ENCODE assay signal across 12 cellular contexts in genomic region chr2:36568533-36569246, GRCh38. TPM values are rescaled to one million over a fixed set of nuclear protein-coding genes. Genes with fewer than 3 reads are reported as not detected.
A peak's percentile ranks its signal among the peaks of the same experiment; 100 is the strongest.
DNase-seq lines count a peak whose midpoint lies in the region; ATAC-seq and TF ChIP-seq lines count a peak whose summit lies in the region.
"Had no signal": no experiment of that assay in that cellular context is flagged by ENCODE, and none has a peak within 500 bp of the region (broad histone marks: within the 10 kb centered on the region; RNA-seq: fewer than 3 reads in every experiment).

No MANE protein-coding gene starts in this region.

- peaks cover 4% of the 10 kb centered on the region for H3K27me3 Mint-ChIP-seq in endothelial cell (ENCODE audit: unreplicated experiment)

- no peaks in the 10 kb centered on the region for H3K9me3 ChIP-seq in SJCRH30 (replicated peaks)

- H3K4me3 ChIP-seq in SJCRH30 = no peak overlapping the region

- no peak for TF ChIP-seq CTCF in endothelial cell (IDR thresholded peaks at IDR 0.05; ENCODE audit: unreplicated experiment)

- H3K36me3 ChIP-seq in SJCRH30 = peaks cover 5% of the 10 kb centered on the region

- no peak overlapping the region for H3K4me3 Mint-ChIP-seq in endothelial cell (ENCODE audit: unreplicated experiment)
- H3K4me3 Mint-ChIP-seq: neural crest cell had no signal

- intact Hi-C loops in Right ventricle myocardium superior (cut with DNase I) = no loop called here

- ATAC-seq in GM19328 (IDR thresholded peaks at IDR 0.05; ENCODE audit: unreplicated experiment) = no peak
- ATAC-seq in Right ventricle myocardium superior (ENCODE audit: poor library complexity) = no peak

- no peak overlapping the region for H3K27ac ChIP-seq in SJCRH30
- H3K27ac ChIP-seq: C4-2B had no signal

- H3K27ac Mint-ChIP-seq in endothelial cell (ENCODE audit: unreplicated experiment) = peak overlapping the region; percentile 9

- DNase-seq in AG20443 (ENCODE audit: low spot score) = peak; percentile 13
- peak; percentile 58 for DNase-seq in RPMI7951 (ENCODE audit: low read depth)
- no peak for DNase-seq in endothelial cell (ENCODE audit: low spot score)
- DNase-seq in pons (ENCODE audit: low spot score) = peak; percentile 26
- DNase-seq in SJCRH30 = no peak
- DNase-seq in Right ventricle myocardium superior = no peak
- DNase-seq in activated CD4-positive, CD25-positive, alpha-beta regulatory T cell treated with anti-CD3 and anti-CD28 coated beads, Interleukin-2, amount 50 U/mL, for 72 hours = no peak
- DNase-seq: activated CD8-positive, alpha-beta memory T cell treated with anti-CD3 and anti-CD28 coated beads, Interleukin-2, amount 50 U/mL, for 48 hours; KG1 had no signal

- H3K4me1 Mint-ChIP-seq in endothelial cell (ENCODE audit: unreplicated experiment) = peaks cover 40% of the 10 kb centered on the region

- no peaks in the 10 kb centered on the region for H3K9me3 Mint-ChIP-seq in endothelial cell (ENCODE audit: unreplicated experiment)
- H3K9me3 Mint-ChIP-seq: neural crest cell had no signal

- no peaks in the 10 kb centered on the region for H3K27me3 ChIP-seq in SJCRH30

- H3K36me3 Mint-ChIP-seq in endothelial cell (ENCODE audit: low read depth, unreplicated experiment) = peaks cover 25% of the 10 kb centered on the region

- no peaks in the 10 kb centered on the region for H3K4me1 ChIP-seq in SJCRH30

RNA-seq across cellular contexts. Expression of gene FEZ2, which starts 29.3 kb away (rescaled TPM):
- 68.3 and 89.8 TPM in 2 replicates for total RNA-seq in RPMI7951 (2014; rRNA removed; shearing (Covaris generic))
- 40.8 TPM for total RNA-seq in endothelial cell (ENCODE audit: unreplicated experiment)
- 31.0 and 35.6 TPM in 2 replicates for total RNA-seq in SJCRH30 (2014; rRNA removed; shearing (Covaris generic))
- 38.3 TPM for total RNA-seq in Right ventricle myocardium superior

Comparison
In these comparisons a context has a peak if more than half of its experiments do, and no peak if none do; other contexts are left out.
1. DNase-seq: peak in AG20443 (single experiment), RPMI7951 (single experiment) and pons (single experiment); none in endothelial cell (single experiment), SJCRH30 (0 of 2), Right ventricle myocardium superior (single experiment) and activated CD4-positive, CD25-positive, alpha-beta regulatory T cell treated with anti-CD3 and anti-CD28 coated beads, Interleukin-2, amount 50 U/mL, for 72 hours (single experiment).